Comparison of ENCODE assay signal across 20 cellular contexts in the genomic region with DNA sequence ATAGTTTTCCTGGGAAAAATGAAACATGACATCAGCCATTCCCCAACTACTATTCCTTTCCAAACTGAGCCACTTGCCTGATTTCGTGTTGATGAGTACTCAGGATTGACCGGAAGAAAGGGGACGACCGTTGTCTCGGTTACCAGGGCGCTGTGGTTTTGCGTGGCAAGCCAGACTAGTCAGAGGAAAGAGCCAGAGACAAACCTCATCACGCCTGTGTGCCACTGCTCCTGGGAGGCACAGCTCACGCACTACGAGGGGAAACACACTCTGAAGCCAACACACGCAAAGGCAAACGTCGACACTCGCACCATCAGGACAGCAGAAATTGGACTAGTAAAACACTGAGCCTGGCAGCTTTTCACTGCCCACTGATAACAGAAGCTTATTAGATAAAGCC. TPM values are rescaled to one million over a fixed set of nuclear protein-coding genes. Genes with fewer than 3 reads are reported as not detected.
DNase-seq lines count a peak whose midpoint lies in the region; ATAC-seq and TF ChIP-seq lines count a peak whose summit lies in the region.
"Had no signal": no experiment of that assay in that cellular context is flagged by ENCODE, and none has a peak within 500 bp of the region (broad histone marks: within the 10 kb centered on the region; RNA-seq: fewer than 3 reads in every experiment).

No MANE protein-coding gene starts in this region.

- H3K4me3 Mint-ChIP-seq in WTC11 = no peak overlapping the region
- H3K4me3 Mint-ChIP-seq in stimulated activated memory B cell treated with anti-CD40 and anti-IgM and Interleukin-4, amounts not matched to agents 10 μg/mL and 1 μg/mL and 100 μg/mL, for 72 hours = no peak overlapping the region
- H3K4me3 Mint-ChIP-seq in mesothelial cell of epicardium = no peak overlapping the region
- H3K4me3 Mint-ChIP-seq: activated CD4-positive, alpha-beta memory T cell treated with anti-CD3 and anti-CD28 coated beads for 36 hours; CD8-positive, alpha-beta T cell; immature natural killer cell had no signal

- H3K36me3 Mint-ChIP-seq in WTC11 (peaks cover 32% of the 10 kb centered on the region), mesothelial cell of epicardium (peaks cover 40% of the 10 kb centered on the region)
- peaks cover 42% of the 10 kb centered on the region for H3K36me3 Mint-ChIP-seq in stimulated activated memory B cell treated with anti-CD40 and anti-IgM and Interleukin-4, amounts not matched to agents 10 μg/mL and 1 μg/mL and 100 μg/mL, for 72 hours

- peak; percentile 83 for DNase-seq in A172 (ENCODE audit: low spot score)
- DNase-seq in G401 (ENCODE audit: low spot score) = peak; percentile 41
- peak; percentile 52 for DNase-seq in dermis blood vessel endothelial cell
- DNase-seq in left ventricle myocardium superior = peak; percentile 41
- no peak for DNase-seq in WTC11 (ENCODE audit: low spot score)
- DNase-seq in mesothelial cell of epicardium (ENCODE audit: low spot score in 2 of 2, unreplicated experiment in 2 of 2) = no peak
- DNase-seq in NCI-H128 (lab: John Stamatoyannopoulos, UW; ENCODE audit: unreplicated experiment) = no peak
- DNase-seq: activated CD4-positive, alpha-beta memory T cell treated with anti-CD3 and anti-CD28 coated beads for 36 hours; activated naive CD4-positive, alpha-beta T cell treated with Interleukin-2 at 50 U/mL for 16 hours; CD8-positive, alpha-beta T cell; effector memory CD4-positive, alpha-beta T cell; immature natural killer cell; lower lobe of right lung; NCI-H146; NCI-H2171; NCI-H526 treated with DMSO at 0.1 percent for 48 hours; occipital lobe; SHP77 treated with DMSO at 0.1 percent for 48 hours had no signal

- intact Hi-C loops in left ventricle myocardium superior (cut with micrococcal nuclease) = no loop called here

- CTCF ChIA-PET in WTC11 (lab: Charles Lee) = interaction anchor here (1.1 to 1.5 kb wide), 2 partner anchors 50 to 108 kb away, joined by 3 read pairs; no protein-coding TSS in a partner anchor

- TF ChIP-seq CTCF in WTC11 (IDR thresholded peaks at IDR 0.05) (no peak), mesothelial cell of epicardium (IDR thresholded peaks at IDR 0.05; ENCODE audit: unreplicated experiment) (no peak)

- in situ Hi-C loops in G401 (cut with HindIII; ENCODE audit: low sequenced_read_pairs) = loop anchor here (5.0 to 10.0 kb wide), 2 partner anchors 96 to 106 kb away; no protein-coding TSS in a partner anchor

- H3K9me3 Mint-ChIP-seq in WTC11 = no peaks in the 10 kb centered on the region
- H3K9me3 Mint-ChIP-seq in stimulated activated memory B cell treated with anti-CD40 and anti-IgM and Interleukin-4, amounts not matched to agents 10 μg/mL and 1 μg/mL and 100 μg/mL, for 72 hours = no peaks in the 10 kb centered on the region
- H3K9me3 Mint-ChIP-seq in mesothelial cell of epicardium = no peaks in the 10 kb centered on the region
- H3K9me3 Mint-ChIP-seq: activated CD4-positive, alpha-beta memory T cell treated with anti-CD3 and anti-CD28 coated beads for 36 hours; CD8-positive, alpha-beta T cell; immature natural killer cell had no signal

- ATAC-seq in left ventricle myocardium superior (peak; percentile 81), WTC11 (no peak)
- ATAC-seq in stimulated activated memory B cell treated with anti-CD40 and anti-IgM and Interleukin-4, amounts not matched to agents 10 μg/mL and 1 μg/mL and 100 μg/mL, for 72 hours = no peak
- ATAC-seq: CD8-positive, alpha-beta T cell; lower lobe of right lung; sciatic nerve had no signal

- H3K27me3 Mint-ChIP-seq in WTC11 (ENCODE audit: low read depth) = no peaks in the 10 kb centered on the region
- no peaks in the 10 kb centered on the region for H3K27me3 Mint-ChIP-seq in stimulated activated memory B cell treated with anti-CD40 and anti-IgM and Interleukin-4, amounts not matched to agents 10 μg/mL and 1 μg/mL and 100 μg/mL, for 72 hours
- H3K27me3 Mint-ChIP-seq in mesothelial cell of epicardium (ENCODE audit: low read depth) = no peaks in the 10 kb centered on the region
- H3K27me3 Mint-ChIP-seq: activated CD4-positive, alpha-beta memory T cell treated with anti-CD3 and anti-CD28 coated beads for 36 hours had no signal

- H3K27ac Mint-ChIP-seq in WTC11 (no peak overlapping the region), mesothelial cell of epicardium (no peak overlapping the region)
- H3K27ac Mint-ChIP-seq in stimulated activated memory B cell treated with anti-CD40 and anti-IgM and Interleukin-4, amounts not matched to agents 10 μg/mL and 1 μg/mL and 100 μg/mL, for 72 hours = no peak overlapping the region
- H3K27ac Mint-ChIP-seq: activated CD4-positive, alpha-beta memory T cell treated with anti-CD3 and anti-CD28 coated beads for 36 hours; CD8-positive, alpha-beta T cell had no signal

- H3K4me1 Mint-ChIP-seq in WTC11 (no peaks in the 10 kb centered on the region), mesothelial cell of epicardium (no peaks in the 10 kb centered on the region)
- H3K4me1 Mint-ChIP-seq in stimulated activated memory B cell treated with anti-CD40 and anti-IgM and Interleukin-4, amounts not matched to agents 10 μg/mL and 1 μg/mL and 100 μg/mL, for 72 hours = peaks cover 5% of the 10 kb centered on the region

- POLR2A ChIA-PET in WTC11 (lab: Charles Lee) = no interaction called here

TF ChIP-seq in WTC11, 78 proteins besides CTCF, POLR2A, EP300 and RAD21:
- TF ChIP-seq CREB1 (CRISPR knock-in tag; IDR thresholded peaks at IDR 0.05) (no peak), ZNF219 (CRISPR knock-in tag; IDR thresholded peaks at IDR 0.05; ENCODE audit: borderline replicate concordance) (no peak)
- TF ChIP-seq, protein P1, sequence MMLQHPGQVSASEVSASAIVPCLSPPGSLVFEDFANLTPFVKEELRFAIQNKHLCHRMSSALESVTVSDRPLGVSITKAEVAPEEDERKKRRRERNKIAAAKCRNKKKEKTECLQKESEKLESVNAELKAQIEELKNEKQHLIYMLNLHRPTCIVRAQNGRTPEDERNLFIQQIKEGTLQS (CRISPR knock-in tag; conservative IDR thresholded peaks at IDR 0.05) = no peak
- TF ChIP-seq, protein P2, sequence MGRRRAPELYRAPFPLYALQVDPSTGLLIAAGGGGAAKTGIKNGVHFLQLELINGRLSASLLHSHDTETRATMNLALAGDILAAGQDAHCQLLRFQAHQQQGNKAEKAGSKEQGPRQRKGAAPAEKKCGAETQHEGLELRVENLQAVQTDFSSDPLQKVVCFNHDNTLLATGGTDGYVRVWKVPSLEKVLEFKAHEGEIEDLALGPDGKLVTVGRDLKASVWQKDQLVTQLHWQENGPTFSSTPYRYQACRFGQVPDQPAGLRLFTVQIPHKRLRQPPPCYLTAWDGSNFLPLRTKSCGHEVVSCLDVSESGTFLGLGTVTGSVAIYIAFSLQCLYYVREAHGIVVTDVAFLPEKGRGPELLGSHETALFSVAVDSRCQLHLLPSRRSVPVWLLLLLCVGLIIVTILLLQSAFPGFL (CRISPR knock-in tag; IDR thresholded peaks at IDR 0.05; ENCODE audit: borderline replicate concordance) = no peak

RNA-seq across cellular contexts. Expression of a gene that starts 35.0 kb away (rescaled TPM):
- total RNA-seq in A172 (2014; rRNA removed; shearing (Covaris generic)) = 30.2 and 30.3 TPM in 2 replicates
- 11.4 and 21.1 TPM in 2 replicates for total RNA-seq in G401 (2014; rRNA removed; shearing (Covaris generic))
- total RNA-seq in dermis blood vessel endothelial cell (54.6 and 61.4 TPM in 2 replicates), left ventricle myocardium superior (41.4 TPM), WTC11 (2021) (21.4 to 22.3 TPM (median 21.7 TPM) in 3 replicates), mesothelial cell of epicardium (41.3 to 42.7 TPM (median 42.6 TPM) in 3 replicates)

RNA-seq across cellular contexts. Expression of a gene that starts 38.0 kb away (rescaled TPM):
- total RNA-seq in A172 (2014; rRNA removed; shearing (Covaris generic)) = 131 and 155 TPM in 2 replicates
- total RNA-seq in G401 (2014; rRNA removed; shearing (Covaris generic)) = 17.1 and 38.2 TPM in 2 replicates
- total RNA-seq in dermis blood vessel endothelial cell (68.9 and 86.0 TPM in 2 replicates), left ventricle myocardium superior (24.4 TPM), WTC11 (2021) (17.6 to 22.4 TPM (median 18.3 TPM) in 3 replicates), mesothelial cell of epicardium (25.1 to 28.1 TPM (median 27.6 TPM) in 3 replicates)

Comparison
In these comparisons a context has a peak if more than half of its experiments do, and no peak if none do; other contexts are left out.
1. DNase-seq: peak in A172 (single experiment), G401 (single experiment), dermis blood vessel endothelial cell (single experiment) and left ventricle myocardium superior (single experiment); none in WTC11 (single experiment), mesothelial cell of epicardium (0 of 2) and NCI-H128 (single experiment).